In the genomic region with DNA sequence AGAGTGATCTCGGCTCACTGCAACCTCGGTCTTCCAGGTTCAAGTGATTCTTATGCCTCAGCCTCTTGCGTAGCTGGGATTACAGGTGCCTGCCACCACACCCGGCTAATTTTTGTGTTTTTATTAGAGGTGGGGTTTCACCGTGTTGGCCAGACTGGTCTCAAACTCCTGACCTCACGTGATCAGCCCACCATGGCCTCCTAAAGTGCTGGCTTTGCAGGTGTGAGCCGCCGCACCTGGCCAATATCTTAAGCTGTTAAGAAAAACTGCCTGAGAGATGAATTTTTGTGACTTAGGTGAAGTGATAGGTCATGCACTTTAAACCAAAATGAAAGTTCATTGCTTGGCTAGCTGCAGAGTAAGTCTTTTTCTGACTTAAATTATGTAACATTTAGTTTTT, we compare ENCODE assay signal across 18 cellular contexts. TPM values are rescaled to one million over a fixed set of nuclear protein-coding genes. Genes with fewer than 3 reads are reported as not detected.
A peak's percentile ranks its signal among the peaks of the same experiment; 100 is the strongest.
DNase-seq lines count a peak whose midpoint lies in the region; ATAC-seq and TF ChIP-seq lines count a peak whose summit lies in the region.
"Had no signal": no experiment of that assay in that cellular context is flagged by ENCODE, and none has a peak within 500 bp of the region (broad histone marks: within the 10 kb centered on the region; RNA-seq: fewer than 3 reads in every experiment).

No MANE protein-coding gene starts in this region.

- CTCF ChIA-PET in CD8-positive, alpha-beta T cell (lab: Charles Lee) = no interaction called here
- CTCF ChIA-PET in T-cell (lab: Charles Lee) = no interaction called here

- H2BK120ac ChIP-seq in trophoblast cell (ENCODE audit: insufficient read depth, low read length, poor library complexity) = no peak overlapping the region

- no peak for ATAC-seq in CD8-positive, alpha-beta T cell
- ATAC-seq in T-cell (replicated peaks in 1 of 4) (no peak), GM21367 (IDR thresholded peaks at IDR 0.05; ENCODE audit: unreplicated experiment) (no peak)
- ATAC-seq: A549, HCT116, K562 had no signal

- peaks cover 7% of the 10 kb centered on the region for H3K36me3 Mint-ChIP-seq in CD8-positive, alpha-beta T cell
- no peaks in the 10 kb centered on the region for H3K36me3 Mint-ChIP-seq in T-cell

- peaks cover 15% of the 10 kb centered on the region for H3K4me1 ChIP-seq in CD8-positive, alpha-beta T cell (ENCODE audit: insufficient read depth, low read length)
- no peaks in the 10 kb centered on the region for H3K4me1 ChIP-seq in trophoblast cell (ENCODE audit: control insufficient read depth in 1 of 2, insufficient read depth in 2 of 2, low read length in 2 of 2)
- H3K4me1 ChIP-seq: BE2C had no signal

- H3K4me2 ChIP-seq in trophoblast cell (ENCODE audit: low read length) = no peak overlapping the region
- H3K4me2 ChIP-seq: A549 had no signal

- no peak overlapping the region for H4K91ac ChIP-seq in trophoblast cell (ENCODE audit: low read depth, low read length)

- no peak overlapping the region for H2BK12ac ChIP-seq in trophoblast cell (ENCODE audit: low read length)

- peak overlapping the region; percentile 89 for H3K4ac ChIP-seq in trophoblast cell (ENCODE audit: low read depth, low read length)

- H2BK5ac ChIP-seq in trophoblast cell (ENCODE audit: low read depth, low read length, poor library complexity) = no peak overlapping the region

- H3K79me1 ChIP-seq in trophoblast cell (ENCODE audit: low read length) = peaks cover 5% of the 10 kb centered on the region

- POLR2A ChIA-PET in CD8-positive, alpha-beta T cell (lab: Charles Lee) = no interaction called here
- POLR2A ChIA-PET in T-cell (lab: Charles Lee) = no interaction called here

- no CpG with 5 or more reads among the region's 8 CpGs for WGBS in trophoblast cell (ENCODE audit: extremely low coverage, insufficient coverage, insufficient read length)

- H3K18ac ChIP-seq in trophoblast cell (ENCODE audit: low read length) = no peak overlapping the region

- peaks cover 41% of the 10 kb centered on the region for H3K4me1 Mint-ChIP-seq in CD8-positive, alpha-beta T cell (ENCODE audit: low read depth)
- peaks cover 58 to 86% (median 73%) of the 10 kb centered on the region in 3 donors for H3K4me1 Mint-ChIP-seq in T-cell

- H4K8ac ChIP-seq in trophoblast cell (ENCODE audit: low read depth, low read length) = no peak overlapping the region

- no peak overlapping the region for H2AK5ac ChIP-seq in trophoblast cell (ENCODE audit: low read length)

- no peak overlapping the region for H4K12ac ChIP-seq in trophoblast cell (ENCODE audit: low read depth, low read length)

- no peak overlapping the region for H3K14ac ChIP-seq in trophoblast cell (ENCODE audit: low read length)

- H3K27ac Mint-ChIP-seq in CD8-positive, alpha-beta T cell = no peak overlapping the region
- H3K27ac Mint-ChIP-seq in T-cell = no peak overlapping the region

- peak overlapping the region; percentile 8 for H3K4me3 Mint-ChIP-seq in CD8-positive, alpha-beta T cell
- H3K4me3 Mint-ChIP-seq in T-cell = peak overlapping the region in 2 of 3 donors; percentile 4 to 16
- H3K4me3 Mint-ChIP-seq: CD14-positive monocyte had no signal

- DNase-seq in CD8-positive, alpha-beta T cell = no peak
- no peak for DNase-seq in LNCaP clone FGC (ENCODE audit: low read depth)
- no peak for DNase-seq in T-cell
- DNase-seq in trophoblast cell = no peak
- DNase-seq in HCEC 1CT = no peak
- no peak for DNase-seq in anterior cingulate cortex (lab: John Stamatoyannopoulos, UW)
- DNase-seq: BE2C, Calu3, DMS 273 treated with DMSO at 0.1 percent for 48 hours had no signal

- H3K27me3 Mint-ChIP-seq in CD8-positive, alpha-beta T cell (ENCODE audit: low read depth) = no peaks in the 10 kb centered on the region
- H3K27me3 Mint-ChIP-seq in T-cell = no peaks in the 10 kb centered on the region

- no peaks in the 10 kb centered on the region for H3K27me3 ChIP-seq in CD8-positive, alpha-beta T cell (ENCODE audit: insufficient read depth, low read length)
- H3K27me3 ChIP-seq in trophoblast cell (ENCODE audit: insufficient read depth, low read length) = no peaks in the 10 kb centered on the region
- H3K27me3 ChIP-seq: BE2C had no signal

- no peaks in the 10 kb centered on the region for H3K9me3 ChIP-seq in CD8-positive, alpha-beta T cell (ENCODE audit: low read length)
- no peaks in the 10 kb centered on the region for H3K9me3 ChIP-seq in trophoblast cell (ENCODE audit: insufficient read depth, low read depth, low read length)
- H3K9me3 ChIP-seq: A549, BE2C had no signal

- H3K4me3 ChIP-seq in CD8-positive, alpha-beta T cell (ENCODE audit: low read depth, low read length) = no peak overlapping the region
- H3K4me3 ChIP-seq in LNCaP clone FGC (ENCODE audit: low read depth, low read length) (peak overlapping the region; percentile 83), trophoblast cell (ENCODE audit: low read depth, low read length) (no peak overlapping the region)
- H3K4me3 ChIP-seq: A549, K562 had no signal

- no peak overlapping the region for H3K9ac ChIP-seq in trophoblast cell (ENCODE audit: low read length)

- intact Hi-C loops in CD8-positive, alpha-beta T cell (cut with DNase I, micrococcal nuclease) = loop anchor here in 1 of 2 experiments (10.0 kb wide), 2 partner anchors 46 to 1956 kb away; partner anchors contain the start of gene RP2

- H3K36me3 ChIP-seq in CD8-positive, alpha-beta T cell (ENCODE audit: insufficient read depth, low read length) = no peaks in the 10 kb centered on the region
- H3K36me3 ChIP-seq in trophoblast cell (ENCODE audit: control insufficient read depth in 1 of 2, insufficient read depth in 2 of 2, low read length in 2 of 2) = no peaks in the 10 kb centered on the region
- H3K36me3 ChIP-seq: BE2C had no signal

- no peak overlapping the region for H3K27ac ChIP-seq in CD8-positive, alpha-beta T cell (ENCODE audit: low read depth, low read length)
- no peak overlapping the region for H3K27ac ChIP-seq in trophoblast cell (ENCODE audit: low read depth, low read length)
- H3K27ac ChIP-seq: A549, HL-60 had no signal

- H3K79me2 ChIP-seq in trophoblast cell (ENCODE audit: control insufficient read depth, insufficient read depth, low read length, poor library complexity) = peaks cover 3% of the 10 kb centered on the region

- TF ChIP-seq CTCF in CD8-positive, alpha-beta T cell (IDR thresholded peaks at IDR 0.05) = no peak
- TF ChIP-seq CTCF in LNCaP clone FGC (IDR thresholded peaks at IDR 0.05; ENCODE audit: control insufficient read depth, extremely low read depth, insufficient read depth) = no peak

- no peak overlapping the region for H2AFZ ChIP-seq in trophoblast cell (ENCODE audit: insufficient read depth, low read length, poor library complexity)

- no peaks in the 10 kb centered on the region for H3K9me3 Mint-ChIP-seq in CD8-positive, alpha-beta T cell
- H3K9me3 Mint-ChIP-seq in T-cell = no peaks in the 10 kb centered on the region

- no peak overlapping the region for H3K23ac ChIP-seq in trophoblast cell (ENCODE audit: low read length)

RNA-seq across cellular contexts. Expression of gene KDM6A, which starts 5.8 kb away (rescaled TPM):
- 10 to 100 TPM; 61.5 to 63.5 TPM for total RNA-seq in CD8-positive, alpha-beta T cell
- total RNA-seq in T-cell = 10 to 100 TPM; 37.1 to 97.3 (median 55.7) TPM
- polyA plus RNA-seq in trophoblast cell (2013) = 60.3 and 60.8 TPM in 2 replicates

RNA-seq across cellular contexts. Expression of gene DUSP21, which starts 35.0 kb away (rescaled TPM):
- total RNA-seq in CD8-positive, alpha-beta T cell = not detected
- total RNA-seq in T-cell = not detected
- polyA plus RNA-seq in trophoblast cell (2013) = not detected in 2 replicates
- total RNA-seq: Calu3, Daoy, H4 had no signal
- polyA plus RNA-seq: A549, AG04450, CD14-positive monocyte had no signal
